Comparison of ENCODE assay signal across 10 cellular contexts in the genomic region with DNA sequence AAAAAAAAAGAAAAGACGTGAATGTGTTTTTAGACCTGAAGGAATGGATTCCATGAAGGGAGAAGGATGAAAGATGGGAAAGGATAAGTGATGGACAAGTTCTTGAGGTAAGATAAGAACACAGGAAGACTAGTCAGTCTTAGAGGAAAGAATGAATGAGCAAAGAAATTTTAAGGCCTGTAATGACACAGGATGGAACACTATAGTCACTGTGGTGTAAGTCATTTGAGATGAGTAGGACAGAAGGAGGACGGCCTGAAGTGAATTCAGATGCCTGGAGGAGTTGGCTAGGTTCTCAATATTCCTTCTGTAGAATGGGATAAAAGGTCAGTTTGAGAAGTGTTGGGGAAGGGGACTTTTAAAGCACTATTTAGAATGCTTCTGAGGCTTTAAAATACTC. TPM values are rescaled to one million over a fixed set of nuclear protein-coding genes. Genes with fewer than 3 reads are reported as not detected.
DNase-seq lines count a peak whose midpoint lies in the region; ATAC-seq and TF ChIP-seq lines count a peak whose summit lies in the region.
"Had no signal": no experiment of that assay in that cellular context is flagged by ENCODE, and none has a peak within 500 bp of the region (broad histone marks: within the 10 kb centered on the region; RNA-seq: fewer than 3 reads in every experiment).

No MANE protein-coding gene starts in this region.

- H3K9me3 ChIP-seq in HAP-1: no peaks in the 10 kb centered on the region
- no peaks in the 10 kb centered on the region for H3K9me3 ChIP-seq in PC-9 (ENCODE audit: insufficient read depth, low read depth)
- no peaks in the 10 kb centered on the region for H3K9me3 ChIP-seq in neural progenitor cell (ENCODE audit: low read depth)
- H3K9me3 ChIP-seq: left ventricle myocardium inferior, testis had no signal

- ATAC-seq in T-cell (replicated peaks in 1 of 4) (no peak), HG03108 (IDR thresholded peaks at IDR 0.05; ENCODE audit: unreplicated experiment) (no peak)

- peak in 1 of 2 experiments; percentile 53 for DNase-seq in HAP-1 (ENCODE audit: low spot score in 2 of 2)
- DNase-seq in PC-9: no peak
- no peak for DNase-seq in neural progenitor cell (ENCODE audit: low spot score)
- no peak for DNase-seq in T-cell
- no peak for DNase-seq in islet precursor cell
- DNase-seq: left ventricle myocardium inferior, NCI-H1048, testis had no signal

- no peaks in the 10 kb centered on the region for H3K9me2 ChIP-seq in PC-9 (ENCODE audit: insufficient read depth)

- H3K4me3 ChIP-seq in HAP-1 (peak overlapping the region; percentile 4), PC-9 (peak overlapping the region; percentile 16; the same call in 1 of the 2 replicates), neural progenitor cell (peak overlapping the region; percentile 89)
- H3K4me3 ChIP-seq: left ventricle myocardium inferior, testis had no signal

- CTCF ChIA-PET in PC-9 (lab: Charles Lee) (interaction anchor here (0.6 kb wide), 1 partner anchor 205 kb away, joined by 3 read pairs; no protein-coding TSS in a partner anchor), T-cell (lab: Charles Lee) (interaction anchor here in 1 of 2 donors (2.3 kb wide), 1 partner anchor 218 kb away, joined by 10 read pairs; a partner anchor contains a TSS)

- TF ChIP-seq CTCF in PC-9 (conservative IDR thresholded peaks at IDR 0.05): no peak
- no peak for TF ChIP-seq CTCF in neural progenitor cell (IDR thresholded peaks at IDR 0.05)

- H4K20me1 ChIP-seq in PC-9 (ENCODE audit: insufficient read depth) (peaks cover 47% of the 10 kb centered on the region), neural progenitor cell (ENCODE audit: low read depth) (peaks cover 86% of the 10 kb centered on the region)

- H3K4me1 ChIP-seq in HAP-1 (peaks cover 38% of the 10 kb centered on the region), PC-9 (replicated peaks; ENCODE audit: insufficient read depth) (peaks cover 34% of the 10 kb centered on the region), neural progenitor cell (peaks cover 58% of the 10 kb centered on the region)

- intact Hi-C loops in PC-9 (cut with micrococcal nuclease; ENCODE audit: unreplicated experiment): no loop called here
- intact Hi-C loops in dendritic cell treated with granulocyte-macrophage colony-stimulating factor and Interleukin-4, amounts not matched to agents 40 ng/mL and 50 ng/mL, for 4 days (cut with micrococcal nuclease): no loop called here

- H3K27ac ChIP-seq in PC-9 (no peak overlapping the region), neural progenitor cell (no peak overlapping the region)
- H3K27ac ChIP-seq: left ventricle myocardium inferior, testis had no signal

- peaks cover 42% of the 10 kb centered on the region for H3K36me3 Mint-ChIP-seq in dendritic cell treated with granulocyte-macrophage colony-stimulating factor and Interleukin-4, amounts not matched to agents 40 ng/mL and 50 ng/mL, for 4 days (ENCODE audit: low read depth)
- H3K36me3 Mint-ChIP-seq in neural progenitor cell (peaks cover 33% of the 10 kb centered on the region), T-cell (peaks cover 27% of the 10 kb centered on the region)

- BruUV-seq in PC-9 (replicated peaks; lab: Mats Ljungman, UMichigan): no TSS peak

- no peak overlapping the region for H3K4me3 Mint-ChIP-seq in dendritic cell treated with granulocyte-macrophage colony-stimulating factor and Interleukin-4, amounts not matched to agents 40 ng/mL and 50 ng/mL, for 4 days
- H3K4me3 Mint-ChIP-seq in neural progenitor cell (no peak overlapping the region), T-cell (no peak overlapping the region)

- H3F3A ChIP-seq in PC-9 (ENCODE audit: insufficient read depth, low read depth) (peaks cover 7% of the 10 kb centered on the region), neural progenitor cell (ENCODE audit: low read depth) (peaks cover 18% of the 10 kb centered on the region)

- H3K27me3 ChIP-seq in HAP-1 (ENCODE audit: low read depth) (no peaks in the 10 kb centered on the region; the same call in 1 of the 2 replicates), PC-9 (ENCODE audit: insufficient read depth, low read depth) (no peaks in the 10 kb centered on the region), neural progenitor cell (no peaks in the 10 kb centered on the region)
- H3K27me3 ChIP-seq: testis had no signal

- H2AFZ ChIP-seq in PC-9 (no peak overlapping the region), neural progenitor cell (replicated peaks) (no peak overlapping the region)

- H3K79me2 ChIP-seq in PC-9 (ENCODE audit: low read depth) (peaks cover 80% of the 10 kb centered on the region), neural progenitor cell (ENCODE audit: low read depth) (peaks cover 96% of the 10 kb centered on the region)

- peak overlapping the region; percentile 98 for H3K4me2 ChIP-seq in PC-9
- H3K4me2 ChIP-seq in neural progenitor cell: peak overlapping the region; percentile 86

- no peaks in the 10 kb centered on the region for H3K27me3 Mint-ChIP-seq in dendritic cell treated with granulocyte-macrophage colony-stimulating factor and Interleukin-4, amounts not matched to agents 40 ng/mL and 50 ng/mL, for 4 days
- H3K27me3 Mint-ChIP-seq in neural progenitor cell (ENCODE audit: insufficient read depth, low read depth): no peaks in the 10 kb centered on the region
- no peaks in the 10 kb centered on the region for H3K27me3 Mint-ChIP-seq in T-cell

- H3K27ac Mint-ChIP-seq in dendritic cell treated with granulocyte-macrophage colony-stimulating factor and Interleukin-4, amounts not matched to agents 40 ng/mL and 50 ng/mL, for 4 days: peak overlapping the region; percentile 7
- H3K27ac Mint-ChIP-seq in neural progenitor cell (no peak overlapping the region), T-cell (peak overlapping the region in 1 of 2 donors; percentile 22)

- H3K9ac ChIP-seq in neural progenitor cell: peak overlapping the region; percentile 18

- H3K36me3 ChIP-seq in HAP-1 (replicated peaks) (peaks cover 44% of the 10 kb centered on the region), PC-9 (ENCODE audit: low read depth) (peaks cover 19% of the 10 kb centered on the region; the same call in 1 of the 2 replicates), neural progenitor cell (peaks cover 15% of the 10 kb centered on the region)

- H3K9me3 Mint-ChIP-seq in dendritic cell treated with granulocyte-macrophage colony-stimulating factor and Interleukin-4, amounts not matched to agents 40 ng/mL and 50 ng/mL, for 4 days: no peaks in the 10 kb centered on the region
- H3K9me3 Mint-ChIP-seq in neural progenitor cell (no peaks in the 10 kb centered on the region), T-cell (no peaks in the 10 kb centered on the region)

- POLR2A ChIA-PET in PC-9 (lab: Charles Lee; ENCODE audit: unreplicated experiment): interaction anchor here (0.6 kb wide), 1 partner anchor 30 kb away, joined by 3 read pairs; no protein-coding TSS in a partner anchor
- POLR2A ChIA-PET in T-cell (lab: Charles Lee): no interaction called here

- H3K4me1 Mint-ChIP-seq in dendritic cell treated with granulocyte-macrophage colony-stimulating factor and Interleukin-4, amounts not matched to agents 40 ng/mL and 50 ng/mL, for 4 days (ENCODE audit: low read depth): peaks cover 37% of the 10 kb centered on the region
- H3K4me1 Mint-ChIP-seq in neural progenitor cell (peaks cover 47% of the 10 kb centered on the region), T-cell (peaks cover 38 to 44% (median 43%) of the 10 kb centered on the region in 3 donors)

- in situ Hi-C loops in HAP-1 (cut with MboI; ENCODE audit: low sequenced_read_pairs): no loop called here

RNA-seq across cellular contexts. Expression of a gene that starts 3.8 kb away (rescaled TPM):
- total RNA-seq in PC-9 (2021): 111 and 117 TPM in 2 replicates
- total RNA-seq in neural progenitor cell (ENCODE audit: low replicate concordance): 190 and 298 TPM in 2 replicates
- 10 to 100 TPM; 11.2 to 25.2 (median 20.6) TPM for total RNA-seq in T-cell

RNA-seq across cellular contexts. Expression of a gene that starts 47.5 kb away (rescaled TPM):
- 1.3 and 1.4 TPM in 2 replicates for total RNA-seq in PC-9 (2021)
- 43.6 and 47.4 TPM in 2 replicates for total RNA-seq in neural progenitor cell (ENCODE audit: low replicate concordance)
- under 1 TPM in 2 of 5 donors, not detected in 3; 0.13 to 0.16 TPM for total RNA-seq in T-cell

Comparison
In these comparisons a context has a peak if more than half of its experiments do, and no peak if none do; other contexts are left out.
1. H3K4me3 ChIP-seq: peak in every context shown above with its lines; median percentile 89 in neural progenitor cell; 16 in PC-9; 4 in HAP-1.
2. RNA of a gene that starts 47.5 kb away (total RNA-seq): 43.6 to 47.4 TPM in neural progenitor cell; 1.3 to 1.4 TPM in PC-9 and 0.13 to 0.16 TPM in T-cell; every median in the first group is over 10 times any median in the second.